ENCODE assay signal across 1 cellular context in the genomic region with DNA sequence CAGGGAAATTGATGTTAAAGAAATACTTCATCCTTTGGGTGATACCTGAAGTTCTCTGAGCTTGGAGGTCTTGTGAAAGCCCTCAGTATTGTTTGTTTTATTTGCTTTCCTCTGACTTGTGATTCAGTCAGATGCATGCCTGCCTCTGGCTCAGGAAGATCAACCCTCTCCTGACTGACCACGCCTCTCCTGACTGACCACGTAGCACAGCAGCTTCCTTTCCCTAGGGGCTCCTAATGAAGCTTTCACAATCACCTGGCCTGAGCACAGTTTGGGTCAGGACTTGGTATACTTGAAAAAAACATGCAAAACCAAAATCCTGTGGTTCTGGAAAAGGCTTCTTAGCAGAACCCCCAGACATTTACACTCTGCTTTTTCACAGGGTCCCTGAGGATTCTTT.
TF ChIP-seq lines count a peak whose summit lies in the region.

No MANE protein-coding gene starts in this region.

TF ChIP-seq in IMR-90, 13 proteins besides CTCF, POLR2A, EP300 and RAD21:
- peak; percentile 67 for TF ChIP-seq CEBPB (IDR thresholded peaks at IDR 0.05; ENCODE audit: low read depth, low read length)
- TF ChIP-seq FOS (IDR thresholded peaks at IDR 0.05; ENCODE audit: low read depth, low read length), result no peak
- TF ChIP-seq CHD1 (IDR thresholded peaks at IDR 0.05; ENCODE audit: low read depth, low read length), result no peak
- no peak for TF ChIP-seq NFE2L2 (IDR thresholded peaks at IDR 0.05; ENCODE audit: low read depth, low read length)
- no peak for TF ChIP-seq SMC3 (IDR thresholded peaks at IDR 0.05; ENCODE audit: low read depth, low read length)
- TF ChIP-seq, protein P1, sequence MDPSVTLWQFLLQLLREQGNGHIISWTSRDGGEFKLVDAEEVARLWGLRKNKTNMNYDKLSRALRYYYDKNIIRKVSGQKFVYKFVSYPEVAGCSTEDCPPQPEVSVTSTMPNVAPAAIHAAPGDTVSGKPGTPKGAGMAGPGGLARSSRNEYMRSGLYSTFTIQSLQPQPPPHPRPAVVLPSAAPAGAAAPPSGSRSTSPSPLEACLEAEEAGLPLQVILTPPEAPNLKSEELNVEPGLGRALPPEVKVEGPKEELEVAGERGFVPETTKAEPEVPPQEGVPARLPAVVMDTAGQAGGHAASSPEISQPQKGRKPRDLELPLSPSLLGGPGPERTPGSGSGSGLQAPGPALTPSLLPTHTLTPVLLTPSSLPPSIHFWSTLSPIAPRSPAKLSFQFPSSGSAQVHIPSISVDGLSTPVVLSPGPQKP (IDR thresholded peaks at IDR 0.05; ENCODE audit: borderline replicate concordance, low read depth, low read length), result no peak
- TF ChIP-seq, protein P2, sequence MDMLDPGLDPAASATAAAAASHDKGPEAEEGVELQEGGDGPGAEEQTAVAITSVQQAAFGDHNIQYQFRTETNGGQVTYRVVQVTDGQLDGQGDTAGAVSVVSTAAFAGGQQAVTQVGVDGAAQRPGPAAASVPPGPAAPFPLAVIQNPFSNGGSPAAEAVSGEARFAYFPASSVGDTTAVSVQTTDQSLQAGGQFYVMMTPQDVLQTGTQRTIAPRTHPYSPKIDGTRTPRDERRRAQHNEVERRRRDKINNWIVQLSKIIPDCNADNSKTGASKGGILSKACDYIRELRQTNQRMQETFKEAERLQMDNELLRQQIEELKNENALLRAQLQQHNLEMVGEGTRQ (IDR thresholded peaks at IDR 0.05; ENCODE audit: low read depth, low read length), result no peak
- no peak for TF ChIP-seq RCOR1 (IDR thresholded peaks at IDR 0.05; ENCODE audit: insufficient replicate concordance, low read length)
- TF ChIP-seq BHLHE40 (IDR thresholded peaks at IDR 0.05; ENCODE audit: low read depth, low read length), result peak; percentile 40; the same call in 1 of the 2 replicates
- no peak for TF ChIP-seq MAZ (IDR thresholded peaks at IDR 0.05; ENCODE audit: borderline replicate concordance, low read depth, low read length)
- no peak for TF ChIP-seq RFX5 (IDR thresholded peaks at IDR 0.05; ENCODE audit: low read depth, low read length)
- peak; percentile 86; the same call in 1 of the 2 replicates for TF ChIP-seq MXI1 (IDR thresholded peaks at IDR 0.05; ENCODE audit: borderline replicate concordance, low read depth, low read length)
- no peak for TF ChIP-seq MAFK (IDR thresholded peaks at IDR 0.05; ENCODE audit: low read depth, low read length)
TF ChIP-seq in IMR-90: peak in this region for 3.
